24 cellular contexts compared by ENCODE assay signal in the genomic region with DNA sequence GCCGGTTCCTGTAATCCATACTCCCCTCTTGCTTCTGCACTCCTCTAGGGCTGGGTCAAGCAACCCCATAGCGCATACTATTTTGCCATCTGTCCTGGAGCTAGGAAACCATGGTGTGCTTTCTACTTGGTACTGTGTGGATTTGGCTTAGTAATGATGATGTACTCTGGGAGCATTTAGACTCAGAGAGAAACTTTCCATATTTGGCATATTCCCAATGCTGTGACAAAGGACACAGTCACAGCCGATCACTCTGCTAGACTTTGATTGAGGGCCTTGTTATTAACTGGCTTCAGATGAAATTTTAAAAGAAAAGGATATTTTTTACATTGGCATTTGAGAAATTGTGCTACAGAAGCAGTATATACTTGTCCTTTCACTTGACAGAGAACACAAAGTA.
"Had no signal": no experiment of that assay in that cellular context is flagged by ENCODE, and none has a peak within 500 bp of the region (broad histone marks: within the 10 kb centered on the region; RNA-seq: fewer than 3 reads in every experiment).

No MANE protein-coding gene starts in this region.

- H3K4me3 ChIP-seq: adrenal gland, MG63, SJSA1 had no signal

- H3K27ac ChIP-seq: adrenal gland, SJSA1 had no signal

- H3K36me3 ChIP-seq: adrenal gland, MG63, SJSA1 had no signal

- DNase-seq: activated CD4-positive, alpha-beta T cell treated with anti-CD3 and anti-CD28 coated beads for 36 hours; activated CD4-positive, alpha-beta T cell treated with anti-CD3 and anti-CD28 coated beads, Interleukin-2, amount 10 ng/mL, durations not matched to agents 7 days and 5 days; activated CD4-positive, alpha-beta T cell treated with anti-CD3 and anti-CD28 coated beads, Interleukin-2, amount 50 U/mL, for 48 hours; activated CD8-positive, alpha-beta T cell treated with anti-CD3 and anti-CD28 coated beads, Interleukin-2, amount 10 ng/mL, durations not matched to agents 7 days and 5 days; activated gamma-delta T cell treated with Interleukin-2 at 50 U/mL for 16 hours; activated naive CD4-positive, alpha-beta T cell treated with anti-CD3 and anti-CD28 coated beads for 36 hours; activated T-cell treated with anti-CD3 and anti-CD28 coated beads, Interleukin-2, amount 50 U/mL, for 24 hours; adrenal gland; central memory CD4-positive, alpha-beta T cell; Kasumi-1; KG1; MG63; NCI-H1048; NCI-H1105 treated with DMSO at 0.1 percent for 48 hours; NCI-H1436; NCI-H1694; NCI-H1930; NCI-H345; NCI-H524 treated with DMSO at 0.1 percent for 48 hours; SHP77; SK-N-SH had no signal

- H3K4me1 ChIP-seq: adrenal gland, SJSA1 had no signal

- ATAC-seq: activated CD4-positive, alpha-beta T cell treated with anti-CD3 and anti-CD28 coated beads for 36 hours; activated CD8-positive, alpha-beta T cell treated with anti-CD3 and anti-CD28 coated beads, Interleukin-2, amount 10 ng/mL, durations not matched to agents 7 days and 5 days; activated naive CD4-positive, alpha-beta T cell treated with anti-CD3 and anti-CD28 coated beads, Interleukin-2, amount 50 U/mL, for 72 hours; Panc1 had no signal

- H3K9me3 ChIP-seq: adrenal gland, MG63, SJSA1, SK-N-SH had no signal

- H3K27me3 ChIP-seq: adrenal gland, SJSA1 had no signal
